In the genomic region with DNA sequence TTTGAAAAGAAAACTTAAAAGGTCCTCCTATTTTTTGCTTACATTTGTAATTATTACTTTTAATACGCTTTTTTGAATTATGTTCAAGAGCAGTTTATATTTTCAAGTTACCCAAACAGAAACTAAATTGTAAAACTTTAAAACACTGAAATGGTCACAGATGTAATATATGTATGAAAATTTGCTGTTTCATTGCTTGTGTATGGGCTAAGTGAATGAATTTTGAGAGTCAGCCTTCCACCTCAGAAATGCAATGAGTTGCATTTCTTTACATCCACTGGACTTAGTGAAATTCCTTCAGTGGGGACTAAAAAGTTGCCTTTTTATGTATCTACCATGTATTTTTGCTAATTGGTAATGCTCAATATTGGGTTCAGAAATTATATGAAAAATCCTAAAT, we compare ENCODE assay signal across 9 cellular contexts. TPM values are rescaled to one million over a fixed set of nuclear protein-coding genes. Genes with fewer than 3 reads are reported as not detected.
DNase-seq lines count a peak whose midpoint lies in the region; ATAC-seq, FAIRE-seq and TF ChIP-seq lines count a peak whose summit lies in the region.
"Had no signal": no experiment of that assay in that cellular context is flagged by ENCODE, and none has a peak within 500 bp of the region (broad histone marks: within the 10 kb centered on the region; RNA-seq: fewer than 3 reads in every experiment).

No MANE protein-coding gene starts in this region.

- H3K9ac ChIP-seq in adipocyte (ENCODE audit: low read length) (peak overlapping the region; percentile 97), keratinocyte (ENCODE audit: control insufficient read depth, extremely low read depth, insufficient read depth, low read length) (peak overlapping the region; percentile 94)

- peaks cover 0 to 53% (median 22%) of the 10 kb centered on the region in 12 donors for H3K4me1 ChIP-seq in heart left ventricle
- H3K4me1 ChIP-seq in adipocyte (ENCODE audit: control insufficient read depth, insufficient read depth, low read length), result peaks cover 39% of the 10 kb centered on the region
- peaks cover 4% of the 10 kb centered on the region for H3K4me1 ChIP-seq in keratinocyte (ENCODE audit: control insufficient read depth, extremely low read depth, insufficient read depth, low read length)

- peaks cover 21% of the 10 kb centered on the region for H3K4me1 Mint-ChIP-seq in type B pancreatic cell (ENCODE audit: unreplicated experiment)

- H3K36me3 Mint-ChIP-seq in type B pancreatic cell, result no peaks in the 10 kb centered on the region

- H3K27ac ChIP-seq in heart left ventricle (peak overlapping the region in 3 of 12 donors; percentile 97), keratinocyte (ENCODE audit: control insufficient read depth, insufficient read depth, low read length) (peak overlapping the region; percentile 92)

- H3K4me3 Mint-ChIP-seq in type B pancreatic cell, result peak overlapping the region; percentile 99

- peak overlapping the region in 8 of 12 donors; percentile 71 to 99 (median 98) for H3K4me3 ChIP-seq in heart left ventricle
- peak overlapping the region; percentile 98 for H3K4me3 ChIP-seq in adipocyte (ENCODE audit: low read length)
- H3K4me3 ChIP-seq in keratinocyte (ENCODE audit: control insufficient read depth in 2 of 3, extremely low read depth in 1 of 3, insufficient read depth in 2 of 3, low read depth in 1 of 3, low read length in 3 of 3), result peak overlapping the region; percentile 78 to 98 (median 86)

- H3K27me3 Mint-ChIP-seq in type B pancreatic cell, result no peaks in the 10 kb centered on the region

- TF ChIP-seq POLR2A in heart left ventricle (IDR thresholded peaks at IDR 0.05), result no peak

- intact Hi-C loops in heart left ventricle (cut with DNase I) (loop anchor here in 1 of 10 donors (2.0 kb wide), 1 partner anchor 55 kb away; the partner anchor contains the start of gene SUPV3L1), left cardiac atrium (cut with DNase I) (no loop called here)

- FAIRE-seq in keratinocyte (lab: Jason Lieb, UNC) (no peak), RCC 7860 (lab: Jason Lieb, UNC) (no peak)

- dilution Hi-C loops in keratinocyte (cut with MboI; ENCODE audit: extremely low pct_ligation_motif_present, low sequenced_read_pairs), result no loop called here

- H3K27ac Mint-ChIP-seq in type B pancreatic cell, result peak overlapping the region; percentile 99

- H3K9me3 ChIP-seq in heart left ventricle (no peaks in the 10 kb centered on the region), adipocyte (ENCODE audit: control insufficient read depth, low read length) (no peaks in the 10 kb centered on the region), keratinocyte (ENCODE audit: control insufficient read depth, low read depth, low read length) (no peaks in the 10 kb centered on the region)

- ATAC-seq in heart left ventricle, result no peak
- no peak for ATAC-seq in left cardiac atrium
- no peak for ATAC-seq in GM18858 (IDR thresholded peaks at IDR 0.05; ENCODE audit: unreplicated experiment)

- WGBS in heart left ventricle, 4 donors, result 69 to 82% (median 77%) methylated on average over 1 of the region's 1 CpG

- no peak overlapping the region for H2AFZ ChIP-seq in keratinocyte (ENCODE audit: control insufficient read depth, low read length)

- H3K4me2 ChIP-seq in keratinocyte (ENCODE audit: control insufficient read depth, extremely low read depth, insufficient read depth, low read depth, low read length), result peak overlapping the region; percentile 83

- DNase-seq in heart left ventricle (no peak), left cardiac atrium (no peak), adipocyte (ENCODE audit: low read depth) (peak; percentile 8), keratinocyte (ENCODE audit: low read depth, low spot score) (no peak), type B pancreatic cell (ENCODE audit: extremely low spot score, unreplicated experiment) (no peak), CD1c-positive myeloid dendritic cell (ENCODE audit: extremely low spot score) (no peak), RCC 7860 (ENCODE audit: low spot score) (no peak)
- DNase-seq: NCI-H1930 had no signal

- H3K9me3 Mint-ChIP-seq in type B pancreatic cell, result no peaks in the 10 kb centered on the region

- H3K27me3 ChIP-seq in heart left ventricle (no peaks in the 10 kb centered on the region), adipocyte (replicated peaks; ENCODE audit: control insufficient read depth, insufficient read depth, low read length) (no peaks in the 10 kb centered on the region), keratinocyte (ENCODE audit: control insufficient read depth, extremely low read depth, insufficient read depth, low read length) (no peaks in the 10 kb centered on the region)

- H3K36me3 ChIP-seq in heart left ventricle, result no peaks in the 10 kb centered on the region
- no peaks in the 10 kb centered on the region for H3K36me3 ChIP-seq in adipocyte (ENCODE audit: control insufficient read depth, insufficient read depth, low read length, severe bottlenecking)
- H3K36me3 ChIP-seq in keratinocyte (ENCODE audit: control insufficient read depth in 2 of 2, extremely low read depth in 1 of 2, insufficient read depth in 2 of 2, low read length in 2 of 2), result no peaks in the 10 kb centered on the region

- TF ChIP-seq CTCF in heart left ventricle (IDR thresholded peaks at IDR 0.05) (no peak), keratinocyte (optimal IDR thresholded peaks at IDR 0.05 in 1 of 3, IDR thresholded peaks at IDR 0.05 in 1 of 3, conservative IDR thresholded peaks at IDR 0.05 in 1 of 3; ENCODE audit: extremely low read depth in 1 of 3, insufficient read depth in 2 of 3, low read length in 3 of 3) (no peak), type B pancreatic cell (conservative IDR thresholded peaks at IDR 0.05) (no peak)

- peaks cover 63% of the 10 kb centered on the region for H3K79me2 ChIP-seq in keratinocyte (ENCODE audit: control insufficient read depth, insufficient read depth, low read length)

- H3K9me1 ChIP-seq in keratinocyte (ENCODE audit: control insufficient read depth, extremely low read depth, insufficient read depth, low read length), result no peaks in the 10 kb centered on the region

- no peaks in the 10 kb centered on the region for H4K20me1 ChIP-seq in keratinocyte (ENCODE audit: control insufficient read depth, extremely low read depth, insufficient read depth, low read length)

RNA-seq across cellular contexts. Expression of gene VPS26A, which starts 1.6 kb away (rescaled TPM):
- total RNA-seq in heart left ventricle, result 10 to 100 TPM; 15.5 to 42.3 (median 34.8) TPM
- 10 to 100 TPM; 16.0 to 33.5 TPM for polyA plus RNA-seq in heart left ventricle
- 10 to 100 TPM; 33.2 to 35.7 TPM for total RNA-seq in left cardiac atrium
- polyA plus RNA-seq in keratinocyte, result 30.7 to 64.3 TPM (median 33.5 TPM) in 3 replicates
- 593 TPM for polyA plus RNA-seq in keratinocyte (2011; ENCODE audit: low read depth)
- 28.8 and 56.2 TPM in 2 replicates for polyA plus RNA-seq in keratinocyte (2011; cell fraction: cytosol; rRNA removed)
- polyA plus RNA-seq in keratinocyte (2011; cell fraction: nucleus; rRNA removed), result 23.7 and 33.2 TPM in 2 replicates
- 59.9 and 64.5 TPM in 2 replicates for polyA plus RNA-seq in keratinocyte (2012; ENCODE audit: low replicate concordance)
- 2.8 to 24.6 TPM (median 6.6 TPM) in 3 replicates for polyA minus RNA-seq in keratinocyte
- polyA minus RNA-seq in keratinocyte (2011; cell fraction: cytosol; rRNA and poly(A)+ RNA removed), result 15.7 TPM
- polyA minus RNA-seq in keratinocyte (2011; cell fraction: nucleus; rRNA and poly(A)+ RNA removed), result 8.1 and 17.5 TPM in 2 replicates
- total RNA-seq in type B pancreatic cell (ENCODE audit: low replicate concordance), result 56.0 and 57.6 TPM in 2 replicates

RNA-seq across cellular contexts. Expression of gene SRGN, which starts 37.7 kb away (rescaled TPM):
- total RNA-seq in heart left ventricle, result 100 to 1,000 TPM in 2 of 9 donors, 10 to 100 TPM in 7; 30.3 to 214 (median 54.7) TPM
- polyA plus RNA-seq in heart left ventricle, result 10 to 100 TPM; 28.8 to 95.6 TPM
- total RNA-seq in left cardiac atrium, result 100 to 1,000 TPM in 1 of 2 donors, 10 to 100 TPM in 1; 89.7 to 121 TPM
- polyA plus RNA-seq in keratinocyte, result 2.1 to 3.2 TPM (median 2.7 TPM) in 3 replicates
- 0.74 TPM for polyA plus RNA-seq in keratinocyte (2011; ENCODE audit: low read depth)
- polyA plus RNA-seq in keratinocyte (2011; cell fraction: cytosol; rRNA removed), result 1.8 and 2.0 TPM in 2 replicates
- polyA plus RNA-seq in keratinocyte (2011; cell fraction: nucleus; rRNA removed), result 2.8 and 3.7 TPM in 2 replicates
- 0.23 and 3.0 TPM in 2 replicates for polyA plus RNA-seq in keratinocyte (2012; ENCODE audit: low replicate concordance)
- polyA minus RNA-seq in keratinocyte, result 0.77 to 1.0 TPM in 2 of 3 replicates, not detected in the other
- polyA minus RNA-seq in keratinocyte (2011; cell fraction: cytosol; rRNA and poly(A)+ RNA removed), result 1.7 TPM
- 0.63 and 1.0 TPM in 2 replicates for polyA minus RNA-seq in keratinocyte (2011; cell fraction: nucleus; rRNA and poly(A)+ RNA removed)
- total RNA-seq in type B pancreatic cell (ENCODE audit: low replicate concordance), result not detected in 2 replicates

RNA-seq across cellular contexts. Expression of gene SUPV3L1, which starts 54.5 kb away (rescaled TPM):
- total RNA-seq in heart left ventricle, result 10 to 100 TPM; 26.6 to 53.4 (median 34.9) TPM
- 10 to 100 TPM; 24.7 to 80.3 TPM for polyA plus RNA-seq in heart left ventricle
- 10 to 100 TPM; 29.1 to 32.4 TPM for total RNA-seq in left cardiac atrium
- polyA plus RNA-seq in keratinocyte, result 26.0 to 35.3 TPM (median 34.1 TPM) in 3 replicates
- 129 TPM for polyA plus RNA-seq in keratinocyte (2011; ENCODE audit: low read depth)
- 26.0 and 36.6 TPM in 2 replicates for polyA plus RNA-seq in keratinocyte (2011; cell fraction: cytosol; rRNA removed)
- polyA plus RNA-seq in keratinocyte (2011; cell fraction: nucleus; rRNA removed), result 50.2 and 65.7 TPM in 2 replicates
- 23.8 and 26.4 TPM in 2 replicates for polyA plus RNA-seq in keratinocyte (2012; ENCODE audit: low replicate concordance)
- polyA minus RNA-seq in keratinocyte, result 7.4 to 48.3 TPM (median 33.7 TPM) in 3 replicates
- polyA minus RNA-seq in keratinocyte (2011; cell fraction: cytosol; rRNA and poly(A)+ RNA removed), result 34.1 TPM
- polyA minus RNA-seq in keratinocyte (2011; cell fraction: nucleus; rRNA and poly(A)+ RNA removed), result 30.6 and 33.3 TPM in 2 replicates
- total RNA-seq in type B pancreatic cell (ENCODE audit: low replicate concordance), result 30.7 and 36.6 TPM in 2 replicates

Comparison
In these comparisons a context has a peak if more than half of its experiments do, and no peak if none do; other contexts are left out.
1. RNA of gene SRGN, which starts 37.7 kb away (total RNA-seq): 89.7 to 121 TPM in left cardiac atrium and 30.3 to 214 TPM in heart left ventricle; not detected in type B pancreatic cell; every median in the first group is over 10 times any median in the second.
2. Peak in every context shown above with its lines, with median percentiles within 50 percentile points of each other: H3K4me3 ChIP-seq.